Comparison of ENCODE assay signal across 20 cellular contexts in genomic region chr6:41551857-41552256, GRCh38. TPM values are rescaled to one million over a fixed set of nuclear protein-coding genes. Genes with fewer than 3 reads are reported as not detected.
A peak's percentile ranks its signal among the peaks of the same experiment; 100 is the strongest.
DNase-seq lines count a peak whose midpoint lies in the region; FAIRE-seq and TF ChIP-seq lines count a peak whose summit lies in the region.
"Had no signal": no experiment of that assay in that cellular context is flagged by ENCODE, and none has a peak within 500 bp of the region (broad histone marks: within the 10 kb centered on the region; RNA-seq: fewer than 3 reads in every experiment).

No MANE protein-coding gene starts in this region.

- no peak for TF ChIP-seq POLR2A in H1 (IDR thresholded peaks at IDR 0.05; ENCODE audit: control extremely low read depth in 1 of 2, low read depth in 2 of 2, low read length in 2 of 2)

- H3K14ac ChIP-seq in H1 (ENCODE audit: insufficient read length) (no peak overlapping the region), neuronal stem cell (ENCODE audit: low read length) (no peak overlapping the region)

- H3K9me3 ChIP-seq in Loucy (ENCODE audit: insufficient read depth, low read depth, low read length) (no peaks in the 10 kb centered on the region), H1 (ENCODE audit: insufficient read depth in 2 of 2, low read depth in 1 of 2, low read length in 1 of 2) (no peaks in the 10 kb centered on the region), neuronal stem cell (replicated peaks in 1 of 2; ENCODE audit: control insufficient read depth in 2 of 2, insufficient read depth in 1 of 2, low read depth in 1 of 2, low read length in 2 of 2) (peaks cover 0 to 2% of the 10 kb centered on the region in 2 donors)
- H3K9me3 ChIP-seq: BLaER1 treated with 17β-estradiol and CSF1 and Interleukin-3, amounts not matched to agents 10 nM and 100 nM; MG63 had no signal

- H2BK15ac ChIP-seq in H1 (ENCODE audit: low read length) (peak overlapping the region; percentile 81; the same call in 1 of the 2 replicates), mesendoderm (replicated peaks; ENCODE audit: low read depth) (no peak overlapping the region), neuronal stem cell (ENCODE audit: low read length) (no peak overlapping the region)

- CTCF ChIA-PET in H1 (lab: Charles Lee; ENCODE audit: partially characterized antibody) = interaction anchor here (0.6 to 8.4 kb wide), 19 partner anchors 17 to 857 kb away, joined by 3 to 56 read pairs (median 5); no protein-coding TSS in a partner anchor

- TF ChIP-seq EP300 in H1 (IDR thresholded peaks at IDR 0.05; ENCODE audit: borderline replicate concordance in 1 of 2, low read depth in 2 of 2, low read length in 2 of 2) = no peak

- WGBS in H1 (ENCODE audit: extremely low coverage in 1 of 2, insufficient coverage in 1 of 2, insufficient read length in 1 of 2, insufficient replicate concordance in 2 of 2, low coverage in 1 of 2, low lambda C conversion rate in 2 of 2, missing lambda C conversion rate in 1 of 2), 2 experiments = 67% methylated on average over 9 of the region's 9 CpGs; no CpG with 5 or more reads in 1 of the 2 experiments
- WGBS in mesendoderm (ENCODE audit: extremely low coverage, insufficient coverage, low lambda C conversion rate) = no CpG with 5 or more reads among the region's 9 CpGs
- WGBS in neuronal stem cell (ENCODE audit: extremely low coverage in 2 of 2, insufficient read length in 2 of 2, insufficient replicate concordance in 1 of 2), 2 donors = no CpG with 5 or more reads among the region's 9 CpGs

- H3K9ac ChIP-seq in Loucy (ENCODE audit: low read depth, low read length, poor library complexity, severe bottlenecking) (no peak overlapping the region), H1 (replicated peaks in 1 of 4; ENCODE audit: extremely low read depth in 1 of 4, low read depth in 3 of 4, low read length in 3 of 4) (no peak overlapping the region), mesendoderm (ENCODE audit: low read length) (peak overlapping the region; percentile 19), neuronal stem cell (ENCODE audit: low read depth, low read length, poor library complexity) (peak overlapping the region; percentile 53)
- H3K9ac ChIP-seq: BLaER1 treated with 17β-estradiol and CSF1 and Interleukin-3, amounts not matched to agents 10 nM and 100 nM; GM23248 had no signal

- H3K23ac ChIP-seq in H1 (ENCODE audit: insufficient read length) (no peak overlapping the region), mesendoderm (ENCODE audit: low read length) (peak overlapping the region; percentile 9), neuronal stem cell (ENCODE audit: low read depth, low read length, poor library complexity) (no peak overlapping the region)

- H4K8ac ChIP-seq in H1 (ENCODE audit: extremely low read depth, insufficient read depth, low read length) (no peak overlapping the region; the same call in 1 of the 2 replicates), mesendoderm (ENCODE audit: low read depth, low read length) (no peak overlapping the region), neuronal stem cell (ENCODE audit: low read depth, low read length) (no peak overlapping the region)

- H3K27me3 ChIP-seq in Loucy (ENCODE audit: insufficient read depth, low read length, poor library complexity, severe bottlenecking) = no peaks in the 10 kb centered on the region
- peaks cover 20 to 78% (median 75%) of the 10 kb centered on the region in 4 experiments for H3K27me3 ChIP-seq in H1 (replicated peaks in 1 of 4; ENCODE audit: control insufficient read depth in 3 of 4, extremely low read depth in 1 of 4, insufficient read depth in 3 of 4, low read length in 3 of 4)
- no peaks in the 10 kb centered on the region for H3K27me3 ChIP-seq in mesendoderm (ENCODE audit: insufficient read depth, low read length, poor library complexity)
- peaks cover 0 to 17% (median 0%) of the 10 kb centered on the region in 3 experiments for H3K27me3 ChIP-seq in neuronal stem cell (ENCODE audit: control insufficient read depth in 3 of 3, insufficient read depth in 3 of 3, low read depth in 1 of 3, low read length in 3 of 3)
- H3K27me3 ChIP-seq: MG63 had no signal

- no peaks in the 10 kb centered on the region for H3K9me2 ChIP-seq in Loucy (replicated peaks; ENCODE audit: low read depth, low read length)

- TF ChIP-seq CTCF in Loucy (conservative IDR thresholded peaks at IDR 0.05; ENCODE audit: low read length) (no peak), H1 (IDR thresholded peaks at IDR 0.05; ENCODE audit: control extremely low read depth in 1 of 3, insufficient read depth in 1 of 3, low read depth in 1 of 3, low read length in 3 of 3) (no peak), D721Med (IDR thresholded peaks at IDR 0.05; ENCODE audit: insufficient read depth, missing control alignments) (no peak)

- H4K5ac ChIP-seq in H1 (ENCODE audit: insufficient read length, low read depth, low read length) (no peak overlapping the region), mesendoderm (ENCODE audit: low read length) (no peak overlapping the region)

- H3K23me2 ChIP-seq in H1 (ENCODE audit: low read depth, low read length) = peaks cover 13% of the 10 kb centered on the region; the same call in 1 of the 2 replicates

- H3K4me2 ChIP-seq in Loucy (ENCODE audit: low read depth, low read length, poor library complexity, severe bottlenecking) = peak overlapping the region; percentile 97
- peak overlapping the region in 1 of 2 experiments; percentile 48; a peak in 2 of 4 replicates for H3K4me2 ChIP-seq in H1 (ENCODE audit: insufficient read depth in 1 of 2, low read depth in 2 of 2, low read length in 2 of 2)
- no peak overlapping the region for H3K4me2 ChIP-seq in mesendoderm (ENCODE audit: low read length)
- no peak overlapping the region for H3K4me2 ChIP-seq in neuronal stem cell (ENCODE audit: insufficient read depth, low read length, poor library complexity, severe bottlenecking)

- no peak overlapping the region for H3K27ac ChIP-seq in H1 (ENCODE audit: low read depth, low read length)
- H3K27ac ChIP-seq in mesendoderm (ENCODE audit: low read depth, low read length) = no peak overlapping the region
- H3K27ac ChIP-seq in neuronal stem cell (replicated peaks; ENCODE audit: low read length) = no peak overlapping the region
- H3K27ac ChIP-seq: BLaER1 treated with 17β-estradiol and CSF1 and Interleukin-3, amounts not matched to agents 10 nM and 100 nM; GM23248 had no signal

- H2BK12ac ChIP-seq in H1 (ENCODE audit: low read depth, low read length) = peak overlapping the region; percentile 90; the same call in 1 of the 2 replicates
- H2BK12ac ChIP-seq in neuronal stem cell (ENCODE audit: low read length) = no peak overlapping the region

- no peak overlapping the region for H2BK120ac ChIP-seq in H1 (replicated peaks; ENCODE audit: low read depth, low read length)
- no peak overlapping the region for H2BK120ac ChIP-seq in mesendoderm (ENCODE audit: low read depth, low read length)
- H2BK120ac ChIP-seq in neuronal stem cell (ENCODE audit: low read depth, low read length) = no peak overlapping the region

- DNase-seq in H1 (ENCODE audit: low read depth in 1 of 2, low spot score in 2 of 2) (no peak), mesendoderm (no peak), neuronal stem cell (ENCODE audit: low spot score) (no peak), NCI-H146 (lab: John Stamatoyannopoulos, UW) (no peak), kidney tubule cell (ENCODE audit: low spot score) (no peak), D721Med (ENCODE audit: insufficient read length, low spot score) (no peak)
- DNase-seq in stimulated activated naive CD4-positive, alpha-beta T cell (lab: John Stamatoyannopoulos, UW) = no peak
- DNase-seq: CD8-positive, alpha-beta T cell; DMS153; GM23248; Karpas-422; MG63; NCI-H1048; NCI-H1417 treated with DMSO at 0.1 percent for 48 hours; NCI-H187 treated with DMSO at 0.1 percent for 48 hours; NCI-H226; NCI-H748 treated with DMSO at 0.1 percent for 48 hours had no signal

- H3K4me3 ChIP-seq in Loucy (ENCODE audit: low read length, poor library complexity, severe bottlenecking) (peak overlapping the region; percentile 39), H1 (ENCODE audit: extremely low read depth in 1 of 4, insufficient read depth in 2 of 4, low read depth in 3 of 4, low read length in 4 of 4) (no peak overlapping the region), mesendoderm (ENCODE audit: low read length) (no peak overlapping the region), neuronal stem cell (ENCODE audit: low read length in 2 of 2) (no peak overlapping the region)
- H3K4me3 ChIP-seq: BLaER1 treated with 17β-estradiol and CSF1 and Interleukin-3, amounts not matched to agents 10 nM and 100 nM; GM23248; MG63 had no signal

- POLR2A ChIA-PET in H1 (lab: Charles Lee; ENCODE audit: partially characterized antibody) = interaction anchor here (1.4 to 1.9 kb wide), 4 partner anchors 11 to 125 kb away, joined by 3 to 7 read pairs (median 4); no protein-coding TSS in a partner anchor

- no peak overlapping the region; the same call in 1 of the 2 replicates for H2BK5ac ChIP-seq in H1 (ENCODE audit: low read depth, low read length)
- H2BK5ac ChIP-seq in mesendoderm (ENCODE audit: low read length) = no peak overlapping the region
- H2BK5ac ChIP-seq in neuronal stem cell (ENCODE audit: low read length) = no peak overlapping the region

- peaks cover 64% of the 10 kb centered on the region for H3K4me1 ChIP-seq in Loucy (ENCODE audit: insufficient read depth, low read length, poor library complexity, severe bottlenecking)
- peaks cover 45 to 70% (median 50%) of the 10 kb centered on the region in 4 experiments for H3K4me1 ChIP-seq in H1 (replicated peaks in 1 of 4; ENCODE audit: control insufficient read depth in 3 of 4, insufficient read depth in 4 of 4, low read length in 3 of 4)
- peaks cover 42% of the 10 kb centered on the region for H3K4me1 ChIP-seq in mesendoderm (ENCODE audit: control insufficient read depth, low read depth, low read length)
- H3K4me1 ChIP-seq in neuronal stem cell (ENCODE audit: control insufficient read depth in 2 of 2, insufficient read depth in 1 of 2, low read depth in 1 of 2, low read length in 2 of 2) = peaks cover 23 to 45% of the 10 kb centered on the region in 2 donors

- no peak for TF ChIP-seq RAD21 in H1 (IDR thresholded peaks at IDR 0.05 in 1 of 2, conservative IDR thresholded peaks at IDR 0.05 in 1 of 2; ENCODE audit: low read depth in 2 of 2, low read length in 2 of 2)

- no peak overlapping the region for H4K91ac ChIP-seq in H1 (replicated peaks; ENCODE audit: insufficient read length, low read length)
- H4K91ac ChIP-seq in neuronal stem cell (ENCODE audit: low read depth, low read length, poor library complexity) = no peak overlapping the region

- H3K18ac ChIP-seq in H1 (ENCODE audit: extremely low read depth, low read length) = peak overlapping the region; percentile 53
- no peak overlapping the region for H3K18ac ChIP-seq in mesendoderm (ENCODE audit: low read length)
- H3K18ac ChIP-seq in neuronal stem cell (ENCODE audit: low read length) = peak overlapping the region; percentile 63

- H4K20me1 ChIP-seq in Loucy (ENCODE audit: insufficient read depth, low read length, poor library complexity, severe bottlenecking) = peaks cover 55% of the 10 kb centered on the region
- peaks cover 12 to 45% of the 10 kb centered on the region in 2 experiments for H4K20me1 ChIP-seq in H1 (replicated peaks in 1 of 2; ENCODE audit: control insufficient read depth in 1 of 2, insufficient read depth in 2 of 2, low read length in 2 of 2)

- H3K4ac ChIP-seq in H1 (replicated peaks; ENCODE audit: insufficient read length, low read depth, low read length) (peak overlapping the region; percentile 46), mesendoderm (ENCODE audit: low read depth, low read length) (no peak overlapping the region), neuronal stem cell (ENCODE audit: low read length) (no peak overlapping the region)

- H2BK20ac ChIP-seq in H1 (ENCODE audit: low read length) = 0 out of 2 replicates have a peak overlapping the region, but pooled peaks have one; percentile 55

- peaks cover 98% of the 10 kb centered on the region for H3K79me2 ChIP-seq in Loucy (ENCODE audit: insufficient read depth, low read length)
- H3K79me2 ChIP-seq in H1 (ENCODE audit: control insufficient read depth in 1 of 2, insufficient read depth in 2 of 2, low read length in 2 of 2) = peaks cover 0 to 47% of the 10 kb centered on the region in 2 experiments; a peak in 2 of 4 replicates
- H3K79me2 ChIP-seq in mesendoderm (ENCODE audit: control insufficient read depth, insufficient read depth, low read length) = peaks cover 34% of the 10 kb centered on the region

- H3F3A ChIP-seq in Loucy (ENCODE audit: low read depth) = no peaks in the 10 kb centered on the region

- H3K79me1 ChIP-seq in H1 (ENCODE audit: low read depth, low read length) (peaks cover 13% of the 10 kb centered on the region), mesendoderm (ENCODE audit: low read length) (peaks cover 32% of the 10 kb centered on the region), neuronal stem cell (ENCODE audit: low read depth, low read length) (peaks cover 16% of the 10 kb centered on the region)

- FAIRE-seq in H1 (lab: Jason Lieb, UNC) (no peak), D721Med (lab: Jason Lieb, UNC) (no peak)
- FAIRE-seq: GM12892 had no signal

- H3K36me3 ChIP-seq in Loucy (ENCODE audit: insufficient read depth, low read length) = no peaks in the 10 kb centered on the region; the same call in 1 of the 2 replicates
- no peaks in the 10 kb centered on the region for H3K36me3 ChIP-seq in H1 (ENCODE audit: control insufficient read depth in 2 of 4, insufficient read depth in 4 of 4, low read length in 3 of 4)
- H3K36me3 ChIP-seq in mesendoderm (ENCODE audit: control insufficient read depth, insufficient read depth, low read length) = peaks cover 1% of the 10 kb centered on the region
- H3K36me3 ChIP-seq in neuronal stem cell (replicated peaks in 1 of 2; ENCODE audit: control insufficient read depth in 2 of 2, insufficient read depth in 2 of 2, low read length in 2 of 2) = peaks cover 14 to 85% of the 10 kb centered on the region in 2 donors
- H3K36me3 ChIP-seq: MG63 had no signal

- H3K56ac ChIP-seq in H1 (replicated peaks; ENCODE audit: insufficient read length, low read depth, low read length) (no peak overlapping the region), mesendoderm (ENCODE audit: low read length) (peak overlapping the region; percentile 43)

- H2AFZ ChIP-seq in Loucy (ENCODE audit: low read length) (no peak overlapping the region), H1 (ENCODE audit: low read length) (no peak overlapping the region), neuronal stem cell (ENCODE audit: low read length) (no peak overlapping the region)
- H2AFZ ChIP-seq: GM23248 had no signal

- H2AK5ac ChIP-seq in H1 (ENCODE audit: low read depth, low read length) (peak overlapping the region; percentile 11; the same call in 1 of the 2 replicates), mesendoderm (ENCODE audit: low read length) (peak overlapping the region; percentile 93), neuronal stem cell (ENCODE audit: low read depth, low read length) (no peak overlapping the region)

RNA-seq across cellular contexts. Expression of gene FOXP4, which starts 5.7 kb away (rescaled TPM):
- 13.3 and 14.7 TPM in 2 replicates for total RNA-seq in H1 (2021; fragmentation: NEBNext Ultra II Directional; extraction: Animal tissue kit (Norgen Biotek cat#: 25700))
- 4.8 and 6.7 TPM in 2 replicates for polyA plus RNA-seq in H1 (2011; rRNA removed)
- polyA plus RNA-seq in H1 (2011; cell fraction: cytosol; rRNA removed) = 2.2 TPM
- 8.8 TPM for polyA plus RNA-seq in H1 (2011; cell fraction: nucleus; rRNA removed)
- polyA plus RNA-seq in H1 (2012, experiment 1 of 2) = 9.6 to 20.8 TPM (median 19.1 TPM) in 4 replicates
- 13.4 TPM for polyA plus RNA-seq in H1 (2012, experiment 2 of 2)
- polyA plus RNA-seq in H1 (2013, experiment 1 of 2) = 5.1 TPM
- polyA plus RNA-seq in H1 (2013, experiment 2 of 2) = 5.1 TPM
- polyA minus RNA-seq in H1 (2011; rRNA and poly(A)+ RNA removed) = 2.0 and 2.4 TPM in 2 replicates
- polyA minus RNA-seq in H1 (2011; cell fraction: cytosol; rRNA and poly(A)+ RNA removed) = 9.3 TPM
- polyA minus RNA-seq in H1 (2011; cell fraction: nucleus; rRNA and poly(A)+ RNA removed) = 5.1 TPM
- polyA plus RNA-seq in mesendoderm (2013, experiment 1 of 2) = 9.2 TPM
- 8.4 TPM for polyA plus RNA-seq in mesendoderm (2013, experiment 2 of 2)
- 43.1 TPM for polyA plus RNA-seq in neuronal stem cell (2013, experiment 1 of 2)
- 44.6 TPM for polyA plus RNA-seq in neuronal stem cell (2013, experiment 2 of 2)

Comparison
In these comparisons a context has a peak if more than half of its experiments do, and no peak if none do; other contexts are left out.
1. H3K9ac ChIP-seq: peak in mesendoderm (single experiment) and neuronal stem cell (single experiment); none in Loucy (single experiment) and H1 (0 of 4).